Comparison of ENCODE assay signal across 1 cellular context in the genomic region with DNA sequence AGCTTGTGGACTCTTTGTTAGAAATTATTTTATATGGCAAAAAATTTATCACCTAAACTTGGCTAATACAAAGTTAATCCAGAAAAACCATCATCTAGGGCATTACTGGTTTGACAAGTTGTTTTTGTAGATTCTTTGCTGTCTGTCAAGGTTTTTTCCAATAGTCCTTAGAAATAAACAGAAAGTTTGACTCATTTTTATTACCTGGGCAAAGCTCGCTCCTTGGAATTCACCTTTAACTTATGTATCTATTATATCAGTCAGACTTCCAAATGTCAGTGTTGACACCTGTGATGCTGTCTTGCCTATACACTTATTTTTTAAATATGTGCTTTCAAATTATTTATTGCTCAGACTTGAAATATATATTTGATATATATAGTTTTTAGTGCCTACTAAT.
TF ChIP-seq lines count a peak whose summit lies in the region.

No MANE protein-coding gene starts in this region.

TF ChIP-seq in A549, 52 proteins besides CTCF, POLR2A, EP300 and RAD21:
- no peak for TF ChIP-seq FOXS1 (CRISPR knock-in tag; IDR thresholded peaks at IDR 0.05)
- TF ChIP-seq EHF (CRISPR knock-in tag; IDR thresholded peaks at IDR 0.05): no peak
- TF ChIP-seq CHD2 (IDR thresholded peaks at IDR 0.05; ENCODE audit: low read length, partially characterized antibody): no peak
- no peak for TF ChIP-seq NR3C1 (IDR thresholded peaks at IDR 0.05)
- TF ChIP-seq, protein P1, sequence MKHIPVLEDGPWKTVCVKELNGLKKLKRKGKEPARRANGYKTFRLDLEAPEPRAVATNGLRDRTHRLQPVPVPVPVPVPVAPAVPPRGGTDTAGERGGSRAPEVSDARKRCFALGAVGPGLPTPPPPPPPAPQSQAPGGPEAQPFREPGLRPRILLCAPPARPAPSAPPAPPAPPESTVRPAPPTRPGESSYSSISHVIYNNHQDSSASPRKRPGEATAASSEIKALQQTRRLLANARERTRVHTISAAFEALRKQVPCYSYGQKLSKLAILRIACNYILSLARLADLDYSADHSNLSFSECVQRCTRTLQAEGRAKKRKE (CRISPR knock-in tag; IDR thresholded peaks at IDR 0.05; ENCODE audit: low read depth): no peak
- TF ChIP-seq HEYL (CRISPR knock-in tag; IDR thresholded peaks at IDR 0.05): no peak
- TF ChIP-seq CBX8 (IDR thresholded peaks at IDR 0.05): no peak
